Comparison of ENCODE assay signal across 25 cellular contexts in the genomic region with DNA sequence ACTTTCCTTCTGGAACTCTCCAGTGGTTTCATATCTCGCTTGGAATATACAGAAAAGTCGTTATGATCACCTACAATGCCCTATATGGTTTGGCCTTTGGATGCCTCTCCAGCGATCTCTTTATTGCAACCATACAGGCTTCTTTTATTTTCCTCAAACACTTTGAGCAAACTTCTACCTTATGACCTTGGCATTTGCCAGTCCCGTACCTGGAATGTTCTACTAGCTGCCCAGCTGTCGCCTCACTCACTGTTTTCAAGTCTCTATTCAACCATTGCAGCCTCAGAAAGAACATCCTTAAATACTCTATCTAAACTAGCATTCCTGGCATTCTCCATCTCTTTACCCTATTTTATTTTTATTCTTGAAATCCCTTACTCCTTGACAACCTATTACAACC.
"Had no signal": no experiment of that assay in that cellular context is flagged by ENCODE, and none has a peak within 500 bp of the region (broad histone marks: within the 10 kb centered on the region; RNA-seq: fewer than 3 reads in every experiment).

No MANE protein-coding gene starts in this region.

- H3K9me3 ChIP-seq: ascending aorta, esophagus squamous epithelium, gastroesophageal sphincter had no signal

- ATAC-seq: activated naive CD4-positive, alpha-beta T cell treated with anti-CD3 and anti-CD28 coated beads, Interleukin-2, amount 50 U/mL, for 72 hours; activated T-cell treated with anti-CD3 and anti-CD28 coated beads, Interleukin-2, amount 50 U/mL, for 72 hours; gastroesophageal sphincter; WTC11 had no signal

- H3K9me3 Mint-ChIP-seq: activated naive CD4-positive, alpha-beta T cell treated with anti-CD3 and anti-CD28 coated beads, Interleukin-2, amount 50 U/mL, for 72 hours; activated T-cell treated with anti-CD3 and anti-CD28 coated beads, Interleukin-2, amount 50 U/mL, for 24 hours; central memory CD8-positive, alpha-beta T cell had no signal

- H3K27me3 Mint-ChIP-seq: activated CD4-positive, alpha-beta memory T cell treated with anti-CD3 and anti-CD28 coated beads, Interleukin-2, amount 10 ng/mL, durations not matched to agents 7 days and 5 days; activated CD4-positive, alpha-beta T cell treated with anti-CD3 and anti-CD28 coated beads, Interleukin-2, amount 10 ng/mL, durations not matched to agents 7 days and 5 days; activated naive CD4-positive, alpha-beta T cell treated with anti-CD3 and anti-CD28 coated beads, Interleukin-2, amount 10 ng/mL, durations not matched to agents 7 days and 5 days; activated naive CD8-positive, alpha-beta T cell treated with anti-CD3 and anti-CD28 coated beads, Interleukin-2, amount 10 ng/mL, durations not matched to agents 7 days and 5 days; activated T-cell treated with anti-CD3 and anti-CD28 coated beads, Interleukin-2, amount 50 U/mL, for 24 hours; central memory CD8-positive, alpha-beta T cell had no signal

- H3K27ac Mint-ChIP-seq: activated CD4-positive, alpha-beta memory T cell treated with anti-CD3 and anti-CD28 coated beads, Interleukin-2, amount 10 ng/mL, durations not matched to agents 7 days and 5 days; activated CD4-positive, alpha-beta T cell treated with anti-CD3 and anti-CD28 coated beads, Interleukin-2, amount 10 ng/mL, durations not matched to agents 7 days and 5 days; activated naive CD4-positive, alpha-beta T cell treated with anti-CD3 and anti-CD28 coated beads, Interleukin-2, amount 10 ng/mL, durations not matched to agents 7 days and 5 days; activated naive CD4-positive, alpha-beta T cell treated with anti-CD3 and anti-CD28 coated beads, Interleukin-2, amount 50 U/mL, for 72 hours; activated naive CD8-positive, alpha-beta T cell treated with anti-CD3 and anti-CD28 coated beads, Interleukin-2, amount 10 ng/mL, durations not matched to agents 7 days and 5 days; activated T-cell treated with anti-CD3 and anti-CD28 coated beads, Interleukin-2, amount 50 U/mL, for 24 hours; activated T-cell treated with anti-CD3 and anti-CD28 coated beads, Interleukin-2, amount 50 U/mL, for 72 hours; WTC11 had no signal

- H3K27ac ChIP-seq: ascending aorta, brain microvascular endothelial cell, epithelial cell of prostate, esophagus squamous epithelium, gastroesophageal sphincter had no signal

- H3K27me3 ChIP-seq: ascending aorta, brain microvascular endothelial cell, esophagus squamous epithelium, gastroesophageal sphincter had no signal

- H3K4me3 Mint-ChIP-seq: activated CD4-positive, alpha-beta memory T cell treated with anti-CD3 and anti-CD28 coated beads, Interleukin-2, amount 10 ng/mL, durations not matched to agents 7 days and 5 days; activated CD4-positive, alpha-beta T cell treated with anti-CD3 and anti-CD28 coated beads, Interleukin-2, amount 10 ng/mL, durations not matched to agents 7 days and 5 days; activated naive CD4-positive, alpha-beta T cell treated with anti-CD3 and anti-CD28 coated beads, Interleukin-2, amount 10 ng/mL, durations not matched to agents 7 days and 5 days; activated naive CD8-positive, alpha-beta T cell treated with anti-CD3 and anti-CD28 coated beads, Interleukin-2, amount 10 ng/mL, durations not matched to agents 7 days and 5 days; activated T-cell treated with anti-CD3 and anti-CD28 coated beads, Interleukin-2, amount 50 U/mL, for 24 hours; activated T-cell treated with anti-CD3 and anti-CD28 coated beads, Interleukin-2, amount 50 U/mL, for 72 hours; central memory CD8-positive, alpha-beta T cell; WTC11 had no signal

- DNase-seq: activated CD4-positive, alpha-beta memory T cell treated with anti-CD3 and anti-CD28 coated beads, Interleukin-2, amount 10 ng/mL, durations not matched to agents 7 days and 5 days; activated CD4-positive, alpha-beta T cell treated with anti-CD3 and anti-CD28 coated beads for 1 hour; activated CD4-positive, alpha-beta T cell treated with anti-CD3 and anti-CD28 coated beads for 4 hours; activated CD4-positive, alpha-beta T cell treated with anti-CD3 and anti-CD28 coated beads, Interleukin-2, amount 10 ng/mL, durations not matched to agents 7 days and 5 days; activated CD4-positive, alpha-beta T cell treated with anti-CD3 and anti-CD28 coated beads, Interleukin-2, amount 50 U/mL, for 4 hours; activated CD8-positive, alpha-beta memory T cell treated with anti-CD3 and anti-CD28 coated beads, Interleukin-2, amount 50 U/mL, for 48 hours; activated gamma-delta T cell; activated naive CD4-positive, alpha-beta T cell; activated naive CD4-positive, alpha-beta T cell treated with anti-CD3 and anti-CD28 coated beads, Interleukin-2, amount 10 ng/mL, durations not matched to agents 7 days and 5 days; activated naive CD8-positive, alpha-beta T cell treated with anti-CD3 and anti-CD28 coated beads, Interleukin-2, amount 10 ng/mL, durations not matched to agents 7 days and 5 days; activated T-cell treated with anti-CD3 and anti-CD28 coated beads for 4 hours; activated T-cell treated with anti-CD3 and anti-CD28 coated beads, Interleukin-2, amount 50 U/mL, for 24 hours; activated T-cell treated with anti-CD3 and anti-CD28 coated beads, Interleukin-2, amount 50 U/mL, for 72 hours; brain microvascular endothelial cell; cortex of kidney; effector CD8-positive, alpha-beta T cell; esophagus squamous epithelium; foreskin melanocyte; T-helper 2 cell had no signal

- H3K4me3 ChIP-seq: ascending aorta, esophagus squamous epithelium, gastroesophageal sphincter had no signal

- H3K36me3 ChIP-seq: ascending aorta, brain microvascular endothelial cell, esophagus squamous epithelium, gastroesophageal sphincter had no signal
